In genomic region chr11:32312865-32313403, GRCh38 we compare ENCODE assay signal across 8 cellular contexts.
DNase-seq lines count a peak whose midpoint lies in the region; ATAC-seq and TF ChIP-seq lines count a peak whose summit lies in the region.

No MANE protein-coding gene starts in this region.

- no peaks in the 10 kb centered on the region for H3K27me3 Mint-ChIP-seq in nephron (ENCODE audit: low read depth)

- peak; percentile 64 for DNase-seq in activated effector memory CD4-positive, alpha-beta T cell treated with anti-CD3 and anti-CD28 coated beads, Interleukin-2, amount 50 U/mL, for 16 hours
- DNase-seq in activated effector memory CD4-positive, alpha-beta T cell treated with Interleukin-2 at 50 U/mL for 16 hours: no peak
- peak; percentile 25 for DNase-seq in SK-N-DZ (ENCODE audit: low spot score)
- DNase-seq in epithelial cell of esophagus (ENCODE audit: low read depth): peak; percentile 84
- DNase-seq in DMS79 (lab: John Stamatoyannopoulos, UW): no peak

- H3K36me3 Mint-ChIP-seq in nephron (ENCODE audit: low read depth): no peaks in the 10 kb centered on the region

- peak overlapping the region in 2 of 3 experiments; percentile 2 to 14 for H3K4me3 Mint-ChIP-seq in nephron

- TF ChIP-seq CTCF in epithelial cell of esophagus (IDR thresholded peaks at IDR 0.05; ENCODE audit: insufficient read depth, low read depth, low read length, missing control alignments) (peak; percentile 53), nephron (IDR thresholded peaks at IDR 0.05; ENCODE audit: unreplicated experiment in 3 of 3) (peak; percentile 67 to 72 (median 70))

- H3K4me3 ChIP-seq in epithelial cell of esophagus (ENCODE audit: low read length): no peak overlapping the region

- ATAC-seq in HG03432 (IDR thresholded peaks at IDR 0.05; ENCODE audit: unreplicated experiment): peak; percentile 54
- no peak for ATAC-seq in GM21619 (IDR thresholded peaks at IDR 0.05; ENCODE audit: unreplicated experiment)

- peaks cover 46% of the 10 kb centered on the region for H3K4me1 Mint-ChIP-seq in nephron

- H3K9me3 Mint-ChIP-seq in nephron: no peaks in the 10 kb centered on the region

- peak overlapping the region; percentile 88 to 91 (median 89) for H3K27ac Mint-ChIP-seq in nephron

Comparison
In these comparisons a context has a peak if more than half of its experiments do, and no peak if none do; other contexts are left out.
1. DNase-seq: peak in activated effector memory CD4-positive, alpha-beta T cell treated with anti-CD3 and anti-CD28 coated beads, Interleukin-2, amount 50 U/mL, for 16 hours (single experiment), SK-N-DZ (single experiment) and epithelial cell of esophagus (single experiment); none in activated effector memory CD4-positive, alpha-beta T cell treated with Interleukin-2 at 50 U/mL for 16 hours (single experiment) and DMS79 (single experiment).